10 cellular contexts compared by ENCODE assay signal in the genomic region with DNA sequence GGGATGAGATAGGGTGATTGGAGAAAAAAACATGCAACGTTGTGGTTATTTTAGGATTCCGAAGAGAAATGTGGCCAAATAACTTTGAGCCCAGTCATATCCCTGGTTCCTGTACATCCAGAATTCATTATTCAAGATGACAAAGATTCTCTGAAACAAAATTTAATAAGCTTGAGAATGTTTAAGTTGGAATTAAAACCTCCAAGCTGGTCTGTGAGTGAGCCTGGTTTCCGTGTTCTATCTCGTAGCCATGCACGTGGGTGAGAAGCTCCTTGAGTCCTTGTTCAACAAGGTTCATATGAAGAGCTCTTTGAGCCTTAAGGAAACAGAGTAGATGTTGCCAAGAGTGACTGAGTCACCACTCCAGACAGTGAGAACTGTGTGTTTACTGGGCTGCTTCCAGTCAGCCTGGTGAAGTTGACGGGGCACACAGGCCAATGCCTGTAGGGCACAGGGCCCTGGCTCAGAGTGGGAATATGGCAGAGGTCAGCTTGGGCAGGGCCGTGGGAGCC.
DNase-seq lines count a peak whose midpoint lies in the region; ATAC-seq and TF ChIP-seq lines count a peak whose summit lies in the region.
"Had no signal": no experiment of that assay in that cellular context is flagged by ENCODE, and none has a peak within 500 bp of the region (broad histone marks: within the 10 kb centered on the region; RNA-seq: fewer than 3 reads in every experiment).

No MANE protein-coding gene starts in this region.

- in situ Hi-C loops in ACHN (cut with HindIII; ENCODE audit: low pct_ligation_motif_present, low pct_unique_long_range_greater_than_20kb, low sequenced_read_pairs) = no loop called here

- H3K4me3 Mint-ChIP-seq in stimulated activated memory B cell treated with anti-CD40 and anti-IgM and Interleukin-4, amounts not matched to agents 10 μg/mL and 1 μg/mL and 100 μg/mL, for 72 hours = no peak overlapping the region
- no peak overlapping the region for H3K4me3 Mint-ChIP-seq in activated T-helper 1 cell treated with anti-CD3 and anti-CD28 coated beads, Interleukin-12 subunit alpha, Interleukin-12 subunit beta, Interleukin-2, Interleukin-4 antibody, amounts not matched to agents 30 ng/mL and 10 ng/mL and 1 ng/mL, durations not matched to agents 14 hours and 24 hours and 36 hours
- H3K4me3 Mint-ChIP-seq: CD14-positive monocyte had no signal

- intact Hi-C loops in mucosa of descending colon (cut with DNase I, micrococcal nuclease) = no loop called here
- intact Hi-C loops in activated T-helper 1 cell treated with anti-CD3 and anti-CD28 coated beads, Interleukin-12 subunit alpha, Interleukin-12 subunit beta, Interleukin-2, Interleukin-4 antibody, amounts not matched to agents 30 ng/mL and 10 ng/mL and 1 ng/mL, durations not matched to agents 14 hours and 24 hours and 36 hours (cut with micrococcal nuclease) = no loop called here

- no peaks in the 10 kb centered on the region for H3K4me1 ChIP-seq in mucosa of descending colon (ENCODE audit: low read depth)

- peaks cover 24% of the 10 kb centered on the region for H3K27me3 Mint-ChIP-seq in stimulated activated memory B cell treated with anti-CD40 and anti-IgM and Interleukin-4, amounts not matched to agents 10 μg/mL and 1 μg/mL and 100 μg/mL, for 72 hours
- H3K27me3 Mint-ChIP-seq in activated T-helper 1 cell treated with anti-CD3 and anti-CD28 coated beads, Interleukin-12 subunit alpha, Interleukin-12 subunit beta, Interleukin-2, Interleukin-4 antibody, amounts not matched to agents 30 ng/mL and 10 ng/mL and 1 ng/mL, durations not matched to agents 14 hours and 24 hours and 36 hours (ENCODE audit: insufficient read depth) = peaks cover 2% of the 10 kb centered on the region

- no peaks in the 10 kb centered on the region for H3K9me3 Mint-ChIP-seq in stimulated activated memory B cell treated with anti-CD40 and anti-IgM and Interleukin-4, amounts not matched to agents 10 μg/mL and 1 μg/mL and 100 μg/mL, for 72 hours
- no peaks in the 10 kb centered on the region for H3K9me3 Mint-ChIP-seq in activated T-helper 1 cell treated with anti-CD3 and anti-CD28 coated beads, Interleukin-12 subunit alpha, Interleukin-12 subunit beta, Interleukin-2, Interleukin-4 antibody, amounts not matched to agents 30 ng/mL and 10 ng/mL and 1 ng/mL, durations not matched to agents 14 hours and 24 hours and 36 hours

- DNase-seq in ACHN = peak; percentile 89
- DNase-seq in LoVo (ENCODE audit: low spot score) = peak; percentile 16
- peak; percentile 94 for DNase-seq in dermis blood vessel endothelial cell
- DNase-seq in mucosa of descending colon = no peak
- DNase-seq in activated CD4-positive, alpha-beta T cell treated with anti-CD3 and anti-CD28 coated beads for 4 hours = no peak
- DNase-seq in activated T-helper 1 cell treated with anti-CD3 and anti-CD28 coated beads, Interleukin-12 subunit alpha, Interleukin-12 subunit beta, Interleukin-2, Interleukin-4 antibody, amounts not matched to agents 30 ng/mL and 10 ng/mL and 1 ng/mL, durations not matched to agents 14 hours and 24 hours and 36 hours (ENCODE audit: low spot score) = no peak
- DNase-seq in SHP77 treated with DMSO at 0.1 percent for 48 hours (lab: John Stamatoyannopoulos, UW) = no peak
- DNase-seq: hippocampal formation had no signal

- no peaks in the 10 kb centered on the region for H3K4me1 Mint-ChIP-seq in stimulated activated memory B cell treated with anti-CD40 and anti-IgM and Interleukin-4, amounts not matched to agents 10 μg/mL and 1 μg/mL and 100 μg/mL, for 72 hours
- no peaks in the 10 kb centered on the region for H3K4me1 Mint-ChIP-seq in activated T-helper 1 cell treated with anti-CD3 and anti-CD28 coated beads, Interleukin-12 subunit alpha, Interleukin-12 subunit beta, Interleukin-2, Interleukin-4 antibody, amounts not matched to agents 30 ng/mL and 10 ng/mL and 1 ng/mL, durations not matched to agents 14 hours and 24 hours and 36 hours (ENCODE audit: low read depth)
- H3K4me1 Mint-ChIP-seq: CD14-positive monocyte had no signal

- ATAC-seq in mucosa of descending colon = peak; percentile 42
- no peak for ATAC-seq in stimulated activated memory B cell treated with anti-CD40 and anti-IgM and Interleukin-4, amounts not matched to agents 10 μg/mL and 1 μg/mL and 100 μg/mL, for 72 hours

- no peaks in the 10 kb centered on the region for H3K9me3 ChIP-seq in mucosa of descending colon

- no peak overlapping the region for H3K27ac Mint-ChIP-seq in stimulated activated memory B cell treated with anti-CD40 and anti-IgM and Interleukin-4, amounts not matched to agents 10 μg/mL and 1 μg/mL and 100 μg/mL, for 72 hours
- no peak overlapping the region for H3K27ac Mint-ChIP-seq in activated T-helper 1 cell treated with anti-CD3 and anti-CD28 coated beads, Interleukin-12 subunit alpha, Interleukin-12 subunit beta, Interleukin-2, Interleukin-4 antibody, amounts not matched to agents 30 ng/mL and 10 ng/mL and 1 ng/mL, durations not matched to agents 14 hours and 24 hours and 36 hours
- H3K27ac Mint-ChIP-seq: CD14-positive monocyte had no signal

- H3K36me3 Mint-ChIP-seq in stimulated activated memory B cell treated with anti-CD40 and anti-IgM and Interleukin-4, amounts not matched to agents 10 μg/mL and 1 μg/mL and 100 μg/mL, for 72 hours = no peaks in the 10 kb centered on the region
- H3K36me3 Mint-ChIP-seq in activated T-helper 1 cell treated with anti-CD3 and anti-CD28 coated beads, Interleukin-12 subunit alpha, Interleukin-12 subunit beta, Interleukin-2, Interleukin-4 antibody, amounts not matched to agents 30 ng/mL and 10 ng/mL and 1 ng/mL, durations not matched to agents 14 hours and 24 hours and 36 hours (ENCODE audit: low read depth) = no peaks in the 10 kb centered on the region
- H3K36me3 Mint-ChIP-seq: CD14-positive monocyte had no signal

- TF ChIP-seq CTCF in mucosa of descending colon (IDR thresholded peaks at IDR 0.05) = no peak

- no peaks in the 10 kb centered on the region for H3K36me3 ChIP-seq in mucosa of descending colon (ENCODE audit: low read depth)

- no peak overlapping the region for H3K4me3 ChIP-seq in mucosa of descending colon

Comparison
In these comparisons a context has a peak if more than half of its experiments do, and no peak if none do; other contexts are left out.
1. DNase-seq: peak in ACHN (single experiment), LoVo (single experiment) and dermis blood vessel endothelial cell (single experiment); none in mucosa of descending colon (0 of 3), activated CD4-positive, alpha-beta T cell treated with anti-CD3 and anti-CD28 coated beads for 4 hours (0 of 2), activated T-helper 1 cell treated with anti-CD3 and anti-CD28 coated beads, Interleukin-12 subunit alpha, Interleukin-12 subunit beta, Interleukin-2, Interleukin-4 antibody, amounts not matched to agents 30 ng/mL and 10 ng/mL and 1 ng/mL, durations not matched to agents 14 hours and 24 hours and 36 hours (single experiment) and SHP77 treated with DMSO at 0.1 percent for 48 hours (single experiment).